Comparison of ENCODE assay signal across 29 cellular contexts in genomic region chr13:76505437-76505836, GRCh38.
"Had no signal": no experiment of that assay in that cellular context is flagged by ENCODE, and none has a peak within 500 bp of the region (broad histone marks: within the 10 kb centered on the region; RNA-seq: fewer than 3 reads in every experiment).

No MANE protein-coding gene starts in this region.

- H3K9me3 ChIP-seq: ascending aorta had no signal

- FAIRE-seq: bronchial epithelial cell, TTC549 had no signal

- DNase-seq: activated B cell treated with CpG ODN at 0.5 μM for 24 hours; activated CD4-positive, alpha-beta memory T cell treated with anti-CD3 and anti-CD28 coated beads, Interleukin-2, amount 10 ng/mL, durations not matched to agents 7 days and 5 days; activated CD4-positive, alpha-beta T cell treated with anti-CD3 and anti-CD28 coated beads for 4 hours; activated CD4-positive, alpha-beta T cell treated with anti-CD3 and anti-CD28 coated beads, Interleukin-2, amount 10 ng/mL, durations not matched to agents 7 days and 5 days; activated CD4-positive, alpha-beta T cell treated with anti-CD3 and anti-CD28 coated beads, Interleukin-2, amount 50 U/mL, for 48 hours; activated CD4-positive, CD25-positive, alpha-beta regulatory T cell treated with anti-CD3 and anti-CD28 coated beads, Interleukin-2, amount 50 U/mL, for 72 hours; activated CD8-positive, alpha-beta memory T cell treated with anti-CD3 and anti-CD28 coated beads for 24 hours; activated CD8-positive, alpha-beta memory T cell treated with anti-CD3 and anti-CD28 coated beads, Interleukin-2, amount 10 ng/mL, durations not matched to agents 7 days and 5 days; activated CD8-positive, alpha-beta memory T cell treated with anti-CD3 and anti-CD28 coated beads, Interleukin-2, amount 50 U/mL, for 48 hours; activated CD8-positive, alpha-beta T cell treated with anti-CD3 and anti-CD28 coated beads, Interleukin-2, amount 10 ng/mL, durations not matched to agents 7 days and 5 days; activated effector memory CD4-positive, alpha-beta T cell treated with Interleukin-2 at 50 U/mL for 16 hours; activated gamma-delta T cell; activated naive CD4-positive, alpha-beta T cell treated with anti-CD3 and anti-CD28 coated beads, Interleukin-2, amount 10 ng/mL, durations not matched to agents 7 days and 5 days; activated naive CD4-positive, alpha-beta T cell treated with Interleukin-2 at 50 U/mL for 16 hours; activated naive CD8-positive, alpha-beta T cell treated with anti-CD3 and anti-CD28 coated beads, Interleukin-2, amount 10 ng/mL, durations not matched to agents 7 days and 5 days; activated naive CD8-positive, alpha-beta T cell treated with anti-CD3 and anti-CD28 coated beads, Interleukin-2, amount 50 U/mL, for 24 hours; activated T-cell treated with anti-CD3 and anti-CD28 coated beads, Interleukin-2, amount 50 U/mL, for 24 hours; activated T-cell treated with anti-CD3 and anti-CD28 coated beads, Interleukin-2, amount 50 U/mL, for 48 hours; amygdala; anterior cingulate cortex; caudate nucleus; cerebellar nuclear complex; T-cell; T-helper 17 cell had no signal

- H3K36me3 ChIP-seq: ascending aorta, cardiac muscle cell had no signal

- H3K4me1 ChIP-seq: ascending aorta had no signal

- H3K27ac ChIP-seq: ascending aorta, cardiac muscle cell, VCaP had no signal

- H3K27me3 ChIP-seq: ascending aorta had no signal

- ATAC-seq: activated CD8-positive, alpha-beta memory T cell treated with anti-CD3 and anti-CD28 coated beads, Interleukin-2, amount 10 ng/mL, durations not matched to agents 7 days and 5 days; activated CD8-positive, alpha-beta T cell treated with anti-CD3 and anti-CD28 coated beads, Interleukin-2, amount 10 ng/mL, durations not matched to agents 7 days and 5 days; activated naive CD8-positive, alpha-beta T cell treated with anti-CD3 and anti-CD28 coated beads, Interleukin-2, amount 50 U/mL, for 24 hours; T-cell; T-helper 17 cell had no signal

- H3K4me3 ChIP-seq: ascending aorta, cardiac muscle cell had no signal
